ENCODE assay signal across 9 cellular contexts in the genomic region with DNA sequence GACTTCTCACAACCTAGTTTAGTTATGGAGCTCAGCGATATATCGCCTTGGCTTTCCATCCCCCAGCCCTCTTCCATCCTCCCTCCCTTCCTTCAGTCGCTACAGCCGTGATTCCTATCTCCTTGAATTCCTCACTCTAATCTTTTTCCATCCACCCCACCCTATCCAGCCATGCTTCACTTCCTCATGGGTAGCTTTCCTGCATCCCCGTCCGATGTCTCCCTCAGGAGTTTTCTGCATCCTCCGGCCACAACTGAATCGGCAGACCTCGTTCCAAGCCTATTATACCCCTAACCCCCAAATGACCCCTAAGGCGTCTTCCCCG. TPM values are rescaled to one million over a fixed set of nuclear protein-coding genes. Genes with fewer than 3 reads are reported as not detected.
A peak's percentile ranks its signal among the peaks of the same experiment; 100 is the strongest.
DNase-seq lines count a peak whose midpoint lies in the region; ATAC-seq and TF ChIP-seq lines count a peak whose summit lies in the region.
"Had no signal": no experiment of that assay in that cellular context is flagged by ENCODE, and none has a peak within 500 bp of the region (broad histone marks: within the 10 kb centered on the region; RNA-seq: fewer than 3 reads in every experiment).

No MANE protein-coding gene starts in this region.

- H3K4me1 ChIP-seq in Caco-2 (0 out of 2 replicates have a peak, but pooled peaks cover 5% of the 10 kb centered on the region), liver (ENCODE audit: control insufficient read depth in 4 of 4, insufficient read depth in 4 of 4, low read length in 3 of 4) (peaks cover 0 to 15% (median 4%) of the 10 kb centered on the region in 4 donors), thyroid gland (peaks cover 0 to 4% of the 10 kb centered on the region in 2 donors)

- no peaks in the 10 kb centered on the region for H3K27me3 Mint-ChIP-seq in Caco-2 (ENCODE audit: insufficient read depth, unreplicated experiment)

- no peaks in the 10 kb centered on the region for H3K36me3 ChIP-seq in Caco-2 (ENCODE audit: control insufficient read depth, insufficient read depth, low read length)
- H3K36me3 ChIP-seq in liver (ENCODE audit: control insufficient read depth in 4 of 4, insufficient read depth in 3 of 4, low read depth in 1 of 4, low read length in 3 of 4) = no peaks in the 10 kb centered on the region
- no peaks in the 10 kb centered on the region for H3K36me3 ChIP-seq in thyroid gland

- H3K9me3 Mint-ChIP-seq in Caco-2 (ENCODE audit: unreplicated experiment) = no peaks in the 10 kb centered on the region

- no peak for TF ChIP-seq POLR2A in thyroid gland (IDR thresholded peaks at IDR 0.05)

- ATAC-seq in HG03442 (IDR thresholded peaks at IDR 0.05; ENCODE audit: unreplicated experiment) = peak; percentile 1

- CTCF ChIA-PET in Caco-2 (lab: Charles Lee) = interaction anchor here (0.6 kb wide), 1 partner anchor 28 kb away, joined by 3 read pairs; no protein-coding TSS in a partner anchor

- DNase-seq in Caco-2 (peak in 1 of 2 experiments; percentile 35), astrocyte of the spinal cord (ENCODE audit: low read depth, low spot score) (no peak), thyroid gland (peak in 1 of 2 donors; percentile 2), OCI-M2 (lab: John Stamatoyannopoulos, UW; ENCODE audit: unreplicated experiment) (no peak), NCI-H1092 (lab: John Stamatoyannopoulos, UW) (no peak), GM03348 (ENCODE audit: low spot score) (no peak)

- H3K9me3 ChIP-seq in Caco-2 (no peaks in the 10 kb centered on the region), liver (ENCODE audit: control insufficient read depth in 4 of 4, low read length in 3 of 4) (no peaks in the 10 kb centered on the region), thyroid gland (no peaks in the 10 kb centered on the region)

- TF ChIP-seq CTCF in Caco-2 (IDR thresholded peaks at IDR 0.05; ENCODE audit: insufficient read depth in 1 of 2, low read depth in 1 of 2, low read length in 1 of 2, severe bottlenecking in 1 of 2, unreplicated experiment in 1 of 2) (no peak), astrocyte of the spinal cord (IDR thresholded peaks at IDR 0.05; ENCODE audit: low read depth, low read length) (no peak), liver (IDR thresholded peaks at IDR 0.05; ENCODE audit: low read depth, low read length, missing input control) (no peak), thyroid gland (IDR thresholded peaks at IDR 0.05) (no peak)

- H3K27ac ChIP-seq in liver (ENCODE audit: low read depth in 1 of 2, low read length in 2 of 2) (peak overlapping the region; percentile 84 to 85), thyroid gland (peak overlapping the region; percentile 62 to 83 (median 77))

- peaks cover 28% of the 10 kb centered on the region for H3K36me3 Mint-ChIP-seq in Caco-2 (ENCODE audit: insufficient read depth, unreplicated experiment)

- peak overlapping the region; percentile 100 for H3K4me3 Mint-ChIP-seq in Caco-2 (ENCODE audit: unreplicated experiment)

- WGBS in liver = under 1% methylated on average over 11 of the region's 11 CpGs
- WGBS in thyroid gland, 2 donors = 0 to 1% methylated on average over 9 to 11 of the region's 11 CpGs

- POLR2A ChIA-PET in Caco-2 (lab: Charles Lee) = interaction anchor here (0.6 kb wide), 1 partner anchor 298 kb away, joined by 3 read pairs; the partner anchor contains the start of gene TAF1

- in situ Hi-C loops in astrocyte of the spinal cord (cut with HindIII; ENCODE audit: low sequenced_read_pairs) = no loop called here

- H3K9ac ChIP-seq in liver (ENCODE audit: low read depth in 1 of 2, low read length in 2 of 2) = peak overlapping the region; percentile 13 to 58

- H3K4me3 ChIP-seq in Caco-2 (ENCODE audit: low read depth, low read length) (peak overlapping the region; percentile 61), astrocyte of the spinal cord (ENCODE audit: low read depth, low read length) (peak overlapping the region; percentile 72), liver (ENCODE audit: low read depth in 1 of 3, low read length in 3 of 3) (peak overlapping the region; percentile 78 to 85 (median 81)), thyroid gland (replicated peaks in 1 of 3) (peak overlapping the region in 2 of 3 donors; percentile 39 to 62)

- intact Hi-C loops in Caco-2 (cut with micrococcal nuclease; ENCODE audit: unreplicated experiment) (loop anchor here (1.0 to 5.0 kb wide), 2 partner anchors 51 to 110 kb away; partner anchors contain the start of gene MED12), thyroid gland (cut with DNase I) (no loop called here)

- peaks cover 23% of the 10 kb centered on the region for H3K4me1 Mint-ChIP-seq in Caco-2 (ENCODE audit: low read depth, unreplicated experiment)

- H3K27me3 ChIP-seq in Caco-2 (replicated peaks; ENCODE audit: control insufficient read depth, insufficient read depth, low read length) (no peaks in the 10 kb centered on the region), liver (ENCODE audit: control insufficient read depth in 4 of 4, insufficient read depth in 4 of 4, low read length in 3 of 4) (peaks cover 0 to 3% (median 0%) of the 10 kb centered on the region in 4 donors), thyroid gland (no peaks in the 10 kb centered on the region)

- BruUV-seq in Caco-2 (replicated peaks; lab: Mats Ljungman, UMichigan) = no TSS peak

- H3K27ac Mint-ChIP-seq in Caco-2 (ENCODE audit: unreplicated experiment) = peak overlapping the region; percentile 94

- TF ChIP-seq RAD21 in liver (IDR thresholded peaks at IDR 0.05) = no peak

TF ChIP-seq in liver, 16 proteins besides CTCF, POLR2A, EP300 and RAD21 (continues in another document):
- TF ChIP-seq, protein P1, sequence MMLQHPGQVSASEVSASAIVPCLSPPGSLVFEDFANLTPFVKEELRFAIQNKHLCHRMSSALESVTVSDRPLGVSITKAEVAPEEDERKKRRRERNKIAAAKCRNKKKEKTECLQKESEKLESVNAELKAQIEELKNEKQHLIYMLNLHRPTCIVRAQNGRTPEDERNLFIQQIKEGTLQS (IDR thresholded peaks at IDR 0.05) = no peak
- TF ChIP-seq RXRA (IDR thresholded peaks at IDR 0.05) (no peak), NR2F2 (IDR thresholded peaks at IDR 0.05) (no peak), HNF4G (IDR thresholded peaks at IDR 0.05) (no peak), FOXA2 (IDR thresholded peaks at IDR 0.05) (no peak), ZBTB33 (IDR thresholded peaks at IDR 0.05) (no peak), YY1 (IDR thresholded peaks at IDR 0.05) (no peak), FOXA1 (IDR thresholded peaks at IDR 0.05) (no peak), TAF1 (conservative IDR thresholded peaks at IDR 0.05) (no peak), JUND (IDR thresholded peaks at IDR 0.05) (no peak), MAX (IDR thresholded peaks at IDR 0.05) (no peak)
- TF ChIP-seq, protein P2, sequence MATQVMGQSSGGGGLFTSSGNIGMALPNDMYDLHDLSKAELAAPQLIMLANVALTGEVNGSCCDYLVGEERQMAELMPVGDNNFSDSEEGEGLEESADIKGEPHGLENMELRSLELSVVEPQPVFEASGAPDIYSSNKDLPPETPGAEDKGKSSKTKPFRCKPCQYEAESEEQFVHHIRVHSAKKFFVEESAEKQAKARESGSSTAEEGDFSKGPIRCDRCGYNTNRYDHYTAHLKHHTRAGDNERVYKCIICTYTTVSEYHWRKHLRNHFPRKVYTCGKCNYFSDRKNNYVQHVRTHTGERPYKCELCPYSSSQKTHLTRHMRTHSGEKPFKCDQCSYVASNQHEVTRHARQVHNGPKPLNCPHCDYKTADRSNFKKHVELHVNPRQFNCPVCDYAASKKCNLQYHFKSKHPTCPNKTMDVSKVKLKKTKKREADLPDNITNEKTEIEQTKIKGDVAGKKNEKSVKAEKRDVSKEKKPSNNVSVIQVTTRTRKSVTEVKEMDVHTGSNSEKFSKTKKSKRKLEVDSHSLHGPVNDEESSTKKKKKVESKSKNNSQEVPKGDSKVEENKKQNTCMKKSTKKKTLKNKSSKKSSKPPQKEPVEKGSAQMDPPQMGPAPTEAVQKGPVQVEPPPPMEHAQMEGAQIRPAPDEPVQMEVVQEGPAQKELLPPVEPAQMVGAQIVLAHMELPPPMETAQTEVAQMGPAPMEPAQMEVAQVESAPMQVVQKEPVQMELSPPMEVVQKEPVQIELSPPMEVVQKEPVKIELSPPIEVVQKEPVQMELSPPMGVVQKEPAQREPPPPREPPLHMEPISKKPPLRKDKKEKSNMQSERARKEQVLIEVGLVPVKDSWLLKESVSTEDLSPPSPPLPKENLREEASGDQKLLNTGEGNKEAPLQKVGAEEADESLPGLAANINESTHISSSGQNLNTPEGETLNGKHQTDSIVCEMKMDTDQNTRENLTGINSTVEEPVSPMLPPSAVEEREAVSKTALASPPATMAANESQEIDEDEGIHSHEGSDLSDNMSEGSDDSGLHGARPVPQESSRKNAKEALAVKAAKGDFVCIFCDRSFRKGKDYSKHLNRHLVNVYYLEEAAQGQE (IDR thresholded peaks at IDR 0.05) = no peak

RNA-seq across cellular contexts. Expression of gene SNX12, which starts 0.4 kb away (rescaled TPM):
- total RNA-seq in Caco-2 (2022) (88.0 and 89.0 TPM in 2 replicates), liver (10 to 100 TPM; 13.1 to 21.7 TPM), thyroid gland (10 to 100 TPM; 45.0 to 65.7 (median 51.7) TPM)
- polyA plus RNA-seq in liver = 10 to 100 TPM in 1 of 2 donors, 1 to 10 TPM in 1; 4.5 to 18.6 TPM

RNA-seq across cellular contexts. Expression of gene FOXO4, which starts 28.0 kb away (rescaled TPM):
- total RNA-seq in Caco-2 (2022) = 13.7 and 17.4 TPM in 2 replicates
- 10 to 100 TPM in 1 of 2 donors, 1 to 10 TPM in 1; 3.7 to 38.2 TPM for total RNA-seq in liver
- polyA plus RNA-seq in liver = 1 to 10 TPM in 1 of 2 donors, under 1 TPM in 1; 0.50 to 4.2 TPM
- total RNA-seq in thyroid gland = 10 to 100 TPM; 14.9 to 18.8 (median 16.9) TPM

RNA-seq across cellular contexts. Expression of gene CXorf65, which starts 38.9 kb away (rescaled TPM):
- total RNA-seq in Caco-2 (2022) (1.5 TPM in 1 of 2 replicates, not detected in the other), liver (not detected), thyroid gland (not detected)
- not detected for polyA plus RNA-seq in liver
- total RNA-seq: M059J had no signal

RNA-seq across cellular contexts. Expression of gene IL2RG, which starts 43.7 kb away (rescaled TPM):
- total RNA-seq in Caco-2 (2022) = 5.1 and 9.6 TPM in 2 replicates
- 1 to 10 TPM; 2.2 to 3.0 TPM for total RNA-seq in liver
- 1 to 10 TPM; 3.6 to 4.0 TPM for polyA plus RNA-seq in liver
- total RNA-seq in thyroid gland = 10 to 100 TPM in 1 of 4 donors, 1 to 10 TPM in 3; 2.1 to 14.8 (median 4.8) TPM

RNA-seq across cellular contexts. Expression of gene MED12, which starts 50.7 kb away (rescaled TPM):
- total RNA-seq in Caco-2 (2022) (44.1 and 55.4 TPM in 2 replicates), liver (10 to 100 TPM; 13.1 to 25.6 TPM), thyroid gland (10 to 100 TPM; 31.3 to 50.5 (median 42.9) TPM)
- polyA plus RNA-seq in liver = 1 to 10 TPM; 3.2 to 5.4 TPM
